9 cellular contexts compared by ENCODE assay signal in genomic region chr3:4474683-4475490, GRCh38. TPM values are rescaled to one million over a fixed set of nuclear protein-coding genes. Genes with fewer than 3 reads are reported as not detected.
DNase-seq lines count a peak whose midpoint lies in the region; ATAC-seq and TF ChIP-seq lines count a peak whose summit lies in the region.
"Had no signal": no experiment of that assay in that cellular context is flagged by ENCODE, and none has a peak within 500 bp of the region (broad histone marks: within the 10 kb centered on the region; RNA-seq: fewer than 3 reads in every experiment).

No MANE protein-coding gene starts in this region.

- peaks cover 13 to 20% of the 10 kb centered on the region in 2 donors for H3K27me3 Mint-ChIP-seq in effector memory CD8-positive, alpha-beta T cell

- H3K4me3 ChIP-seq in ovary, result no peak overlapping the region
- H3K4me3 ChIP-seq: SJCRH30 had no signal

- no peak for DNase-seq in effector memory CD8-positive, alpha-beta T cell
- DNase-seq in ovary (peak in 1 of 5 donors; percentile 26), amniotic stem cell (lab: John Stamatoyannopoulos, UW) (no peak), putamen (ENCODE audit: low spot score) (no peak)
- no peak for DNase-seq in effector CD4-positive, alpha-beta T cell

- no peaks in the 10 kb centered on the region for H3K36me3 Mint-ChIP-seq in effector memory CD8-positive, alpha-beta T cell (ENCODE audit: insufficient read depth)

- no peaks in the 10 kb centered on the region for H3K36me3 ChIP-seq in ovary
- H3K36me3 ChIP-seq: SJCRH30 had no signal

- intact Hi-C loops in ovary (cut with DNase I), result no loop called here

- no peaks in the 10 kb centered on the region for H3K4me1 ChIP-seq in ovary (ENCODE audit: insufficient read depth)
- H3K4me1 ChIP-seq: SJCRH30 had no signal

- no peaks in the 10 kb centered on the region for H3K4me1 Mint-ChIP-seq in effector memory CD8-positive, alpha-beta T cell (ENCODE audit: low read depth in 2 of 2)

- H3K9me3 Mint-ChIP-seq in effector memory CD8-positive, alpha-beta T cell, result no peaks in the 10 kb centered on the region

- no peak overlapping the region for H3K27ac Mint-ChIP-seq in effector memory CD8-positive, alpha-beta T cell

- no peaks in the 10 kb centered on the region for H3K9me3 ChIP-seq in ovary
- H3K9me3 ChIP-seq: SJCRH30 had no signal

- no peak for TF ChIP-seq POLR2A in ovary (IDR thresholded peaks at IDR 0.05)

- 54 to 59% (median 57%) methylated on average over 7 of the region's 7 CpGs for WGBS in ovary, 3 donors

- ATAC-seq in GM18519 (IDR thresholded peaks at IDR 0.05; ENCODE audit: low FRiP score, unreplicated experiment) (peak; percentile 67), HG02642 (IDR thresholded peaks at IDR 0.05; ENCODE audit: poor library complexity, unreplicated experiment) (peak; percentile 77)
- ATAC-seq in effector memory CD8-positive, alpha-beta T cell (replicated peaks), result peak; percentile 63

- H3K27me3 ChIP-seq in ovary, result no peaks in the 10 kb centered on the region
- H3K27me3 ChIP-seq: SJCRH30 had no signal

- TF ChIP-seq EP300 in ovary (IDR thresholded peaks at IDR 0.05), result peak; percentile 32

- no peak for TF ChIP-seq CTCF in ovary (IDR thresholded peaks at IDR 0.05)

- no peak overlapping the region for H3K4me3 Mint-ChIP-seq in effector memory CD8-positive, alpha-beta T cell

- no peak overlapping the region for H3K27ac ChIP-seq in ovary
- H3K27ac ChIP-seq: SJCRH30 had no signal

TF ChIP-seq in PFSK-1, 5 proteins besides CTCF, POLR2A, EP300 and RAD21:
- TF ChIP-seq POLR2AphosphoS5 (IDR thresholded peaks at IDR 0.05; ENCODE audit: low read depth, low read length) (no peak; the same call in 1 of the 2 replicates), FOXP2 (optimal IDR thresholded peaks at IDR 0.05; ENCODE audit: borderline replicate concordance, extremely low read depth, extremely low read length, insufficient read depth) (peak; percentile 18)
TF ChIP-seq in PFSK-1: peak in this region for 1.

RNA-seq across cellular contexts. Expression of gene SUMF1, which starts 7.8 kb away (rescaled TPM):
- polyA plus RNA-seq in PFSK-1 (2012; ENCODE audit: insufficient read length, low read depth), result 5.5 TPM
- 10 to 100 TPM; 21.3 to 57.2 (median 24.7) TPM for total RNA-seq in ovary
- polyA plus RNA-seq in ovary, result 10 to 100 TPM; 17.6 to 31.0 TPM

RNA-seq across cellular contexts. Expression of gene ITPR1, which starts 18.3 kb away (rescaled TPM):
- 24.3 TPM for polyA plus RNA-seq in PFSK-1 (2012; ENCODE audit: insufficient read length, low read depth)
- total RNA-seq in ovary, result 100 to 1,000 TPM in 6 of 7 donors, 10 to 100 TPM in 1; 78.5 to 313 (median 146) TPM
- 100 to 1,000 TPM in 1 of 2 donors, 10 to 100 TPM in 1; 59.5 to 144 TPM for polyA plus RNA-seq in ovary
